Comparison of ENCODE assay signal across 29 cellular contexts in genomic region chr22:23400286-23400981, GRCh38.
DNase-seq lines count a peak whose midpoint lies in the region; ATAC-seq, FAIRE-seq and TF ChIP-seq lines count a peak whose summit lies in the region.
"Had no signal": no experiment of that assay in that cellular context is flagged by ENCODE, and none has a peak within 500 bp of the region (broad histone marks: within the 10 kb centered on the region; RNA-seq: fewer than 3 reads in every experiment).

No MANE protein-coding gene starts in this region.

- H3K14ac ChIP-seq in IMR-90 (replicated peaks; ENCODE audit: low read depth, low read length) (no peak overlapping the region), trophoblast cell (ENCODE audit: low read length) (peak overlapping the region; percentile 27)

- intact Hi-C loops in IMR-90 (cut with micrococcal nuclease): loop anchor here (5.0 kb wide), 2 partner anchors 122 to 137 kb away; no protein-coding TSS in a partner anchor
- intact Hi-C loops in kidney (cut with DNase I): no loop called here

- H2BK15ac ChIP-seq in IMR-90 (ENCODE audit: low read depth, low read length): no peak overlapping the region

- in situ Hi-C loops in IMR-90 (cut with MboI; ENCODE audit: low sequenced_read_pairs): no loop called here

- H3K27me3 ChIP-seq in BLaER1 (no peaks in the 10 kb centered on the region), IMR-90 (ENCODE audit: control insufficient read depth, insufficient read depth, low read length) (peaks cover 1% of the 10 kb centered on the region; the same call in 1 of the 2 replicates), trophoblast cell (ENCODE audit: insufficient read depth, low read length) (no peaks in the 10 kb centered on the region)

- no peak overlapping the region; the same call in 1 of the 2 replicates for H4K91ac ChIP-seq in IMR-90 (ENCODE audit: insufficient read depth, low read depth, low read length)
- H4K91ac ChIP-seq in trophoblast cell (ENCODE audit: low read depth, low read length): peak overlapping the region; percentile 47

- peak overlapping the region; percentile 88 for H3K4me2 ChIP-seq in BLaER1
- H3K4me2 ChIP-seq in IMR-90 (ENCODE audit: low read depth, low read length): no peak overlapping the region
- H3K4me2 ChIP-seq in trophoblast cell (ENCODE audit: low read length): peak overlapping the region; percentile 41
- H3K4me2 ChIP-seq: GM23338, smooth muscle cell had no signal

- H3K79me2 ChIP-seq in trophoblast cell (ENCODE audit: control insufficient read depth, insufficient read depth, low read length, poor library complexity): peaks cover 9% of the 10 kb centered on the region

- TF ChIP-seq CTCF in IMR-90 (conservative IDR thresholded peaks at IDR 0.05; ENCODE audit: low read depth, low read length): no peak
- no peak for TF ChIP-seq CTCF in kidney (IDR thresholded peaks at IDR 0.05; ENCODE audit: borderline replicate concordance, extremely low read depth, insufficient read depth)

- no peak overlapping the region for H3K4me3 Mint-ChIP-seq in activated T-helper 17 cell treated with anti-CD3 and anti-CD28 coated beads, Interleukin-2, amount 50 U/mL, for 72 hours
- H3K4me3 Mint-ChIP-seq: activated B cell treated with CpG ODN at 0.5 μM for 24 hours, CD14-positive monocyte, GM23338 had no signal

- DNase-seq in IMR-90 (no peak), kidney (peak; percentile 77), trophoblast cell (no peak), pons (ENCODE audit: low spot score) (no peak)
- DNase-seq: activated B cell treated with CpG ODN at 0.5 μM for 24 hours; activated CD4-positive, alpha-beta T cell treated with anti-CD3 and anti-CD28 coated beads, Interleukin-2, amount 50 U/mL, for 4 hours; Calu3; effector memory CD8-positive, alpha-beta T cell; erythroblast; lower lobe of right lung; NCI-H1048; NCI-H187; NCI-H526; stimulated activated CD4-positive, alpha-beta T cell treated with anti-CD3 and anti-CD28 coated beads, Interleukin-1b, Interleukin-23, amount 100 ng/mL, for 48 hours; stomach; transverse colon had no signal

- H3K79me1 ChIP-seq in IMR-90 (ENCODE audit: low read depth in 1 of 2, low read length in 2 of 2) (no peaks in the 10 kb centered on the region), trophoblast cell (ENCODE audit: low read length) (peaks cover 24% of the 10 kb centered on the region)

- no peak for TF ChIP-seq RAD21 in IMR-90 (IDR thresholded peaks at IDR 0.05; ENCODE audit: low read length)

- H2BK120ac ChIP-seq in IMR-90 (ENCODE audit: low read depth, low read length) (no peak overlapping the region), trophoblast cell (ENCODE audit: insufficient read depth, low read length, poor library complexity) (peak overlapping the region; percentile 12)

- H3K9me3 ChIP-seq in BLaER1 (no peaks in the 10 kb centered on the region), IMR-90 (ENCODE audit: control insufficient read depth, insufficient read depth, low read length) (no peaks in the 10 kb centered on the region), kidney (ENCODE audit: control insufficient read depth in 1 of 2, low read length in 2 of 2) (no peaks in the 10 kb centered on the region), trophoblast cell (ENCODE audit: insufficient read depth, low read depth, low read length) (peaks cover 8% of the 10 kb centered on the region)
- H3K9me3 ChIP-seq: lower lobe of right lung, stomach, transverse colon had no signal

- no peaks in the 10 kb centered on the region for H3K27me3 Mint-ChIP-seq in activated T-helper 17 cell treated with anti-CD3 and anti-CD28 coated beads, Interleukin-2, amount 50 U/mL, for 72 hours
- H3K27me3 Mint-ChIP-seq: activated B cell treated with CpG ODN at 0.5 μM for 24 hours, IgD-negative memory B cell had no signal

- no peaks in the 10 kb centered on the region for H3K36me3 Mint-ChIP-seq in activated T-helper 17 cell treated with anti-CD3 and anti-CD28 coated beads, Interleukin-2, amount 50 U/mL, for 72 hours (ENCODE audit: low read depth)
- H3K36me3 Mint-ChIP-seq: activated naive CD4-positive, alpha-beta T cell treated with anti-CD3 and anti-CD28 coated beads, Interleukin-2, amount 50 U/mL, for 72 hours; CD14-positive monocyte; IgD-negative memory B cell had no signal

- H3K56ac ChIP-seq in IMR-90 (ENCODE audit: extremely low read depth, insufficient read depth, low read length): no peak overlapping the region

- no peak overlapping the region for H4K12ac ChIP-seq in trophoblast cell (ENCODE audit: low read depth, low read length)

- H3K4me3 ChIP-seq in BLaER1 (no peak overlapping the region), IMR-90 (ENCODE audit: insufficient read depth, low read depth, low read length) (no peak overlapping the region), kidney (ENCODE audit: low read length in 2 of 2) (no peak overlapping the region), trophoblast cell (ENCODE audit: low read depth, low read length) (no peak overlapping the region)
- H3K4me3 ChIP-seq: coronary artery, GM12878, GM23338, lower lobe of right lung, smooth muscle cell, stomach, transverse colon had no signal

- peak overlapping the region; percentile 58 for H2AFZ ChIP-seq in IMR-90 (replicated peaks; ENCODE audit: low read length, poor library complexity)
- no peak overlapping the region for H2AFZ ChIP-seq in trophoblast cell (ENCODE audit: insufficient read depth, low read length, poor library complexity)
- H2AFZ ChIP-seq: GM23338 had no signal

- POLR2A ChIA-PET in IMR-90 (lab: Charles Lee; ENCODE audit: unreplicated experiment): no interaction called here

- no peak overlapping the region for H3K23ac ChIP-seq in IMR-90 (ENCODE audit: low read depth, low read length)
- no peak overlapping the region for H3K23ac ChIP-seq in trophoblast cell (ENCODE audit: low read length)

- H3K4me1 ChIP-seq in BLaER1 (peaks cover 87% of the 10 kb centered on the region), IMR-90 (ENCODE audit: control insufficient read depth, insufficient read depth, low read length) (peaks cover 4% of the 10 kb centered on the region; the same call in 1 of the 2 replicates), kidney (ENCODE audit: control insufficient read depth in 1 of 2, insufficient read depth in 1 of 2, low read depth in 1 of 2, low read length in 2 of 2) (peaks cover 0 to 2% of the 10 kb centered on the region in 2 donors), trophoblast cell (ENCODE audit: control insufficient read depth in 1 of 2, insufficient read depth in 2 of 2, low read length in 2 of 2) (peaks cover 30 to 40% of the 10 kb centered on the region in 2 experiments)

- CTCF ChIA-PET in IMR-90 (lab: Yijun Ruan, JAX): no interaction called here

- no peak overlapping the region for H3K27ac ChIP-seq in BLaER1
- no peak overlapping the region for H3K27ac ChIP-seq in IMR-90 (ENCODE audit: insufficient read depth, low read length)
- no peak overlapping the region for H3K27ac ChIP-seq in kidney (ENCODE audit: low read depth in 2 of 2, low read length in 2 of 2)
- peak overlapping the region; percentile 25 for H3K27ac ChIP-seq in trophoblast cell (ENCODE audit: low read depth, low read length)
- H3K27ac ChIP-seq: coronary artery, lower lobe of right lung, stomach, transverse colon had no signal

- H3K36me3 ChIP-seq in BLaER1: no peaks in the 10 kb centered on the region
- H3K36me3 ChIP-seq in IMR-90 (ENCODE audit: control insufficient read depth, insufficient read depth, low read length): no peaks in the 10 kb centered on the region
- no peaks in the 10 kb centered on the region for H3K36me3 ChIP-seq in kidney (ENCODE audit: control insufficient read depth in 1 of 2, insufficient read depth in 2 of 2, low read length in 2 of 2)
- peaks cover 40 to 41% of the 10 kb centered on the region in 2 experiments for H3K36me3 ChIP-seq in trophoblast cell (ENCODE audit: control insufficient read depth in 1 of 2, insufficient read depth in 2 of 2, low read length in 2 of 2)
- H3K36me3 ChIP-seq: lower lobe of right lung, stomach, transverse colon had no signal

- 85% methylated on average over 11 of the region's 23 CpGs; no CpG with 5 or more reads in 1 of the 2 experiments for WGBS in IMR-90 (ENCODE audit: extremely low coverage in 2 of 2, insufficient read length in 1 of 2), 2 experiments
- no CpG with 5 or more reads among the region's 23 CpGs for WGBS in trophoblast cell (ENCODE audit: extremely low coverage, insufficient coverage, insufficient read length)

- H4K5ac ChIP-seq in IMR-90 (ENCODE audit: low read depth, low read length): no peak overlapping the region

- no TSS peak for BruUV-seq in IMR-90 (replicated peaks; lab: Mats Ljungman, UMichigan)

- no peak for TF ChIP-seq POLR2A in IMR-90 (IDR thresholded peaks at IDR 0.05; ENCODE audit: low read depth, low read length)

- H4K20me1 ChIP-seq in BLaER1: peaks cover 28% of the 10 kb centered on the region
- H4K20me1 ChIP-seq in IMR-90 (ENCODE audit: insufficient read depth, low read length): no peaks in the 10 kb centered on the region

- dilution Hi-C loops in IMR-90 (cut with HindIII; ENCODE audit: low sequenced_read_pairs, unreplicated experiment): no loop called here

- H2BK20ac ChIP-seq in IMR-90 (ENCODE audit: low read depth, low read length): no peak overlapping the region

- H2AK9ac ChIP-seq in IMR-90 (replicated peaks; ENCODE audit: low read depth, low read length, poor library complexity): no peak overlapping the region

- no peaks in the 10 kb centered on the region for H3K9me3 Mint-ChIP-seq in activated T-helper 17 cell treated with anti-CD3 and anti-CD28 coated beads, Interleukin-2, amount 50 U/mL, for 72 hours
- H3K9me3 Mint-ChIP-seq: activated B cell treated with CpG ODN at 0.5 μM for 24 hours; activated naive CD4-positive, alpha-beta T cell treated with anti-CD3 and anti-CD28 coated beads, Interleukin-2, amount 50 U/mL, for 72 hours; activated T-helper 2 cell treated with anti-CD3 and anti-CD28 coated beads, Interferon-gamma antibody, Interleukin-2, Interleukin-4, amounts not matched to agents 10 μg/mL and 5 μg/mL and 100 μg/mL, durations not matched to agents 14 hours and 24 hours and 36 hours; effector memory CD8-positive, alpha-beta T cell; GM23338; IgD-negative memory B cell had no signal

- no peak overlapping the region for H2BK5ac ChIP-seq in IMR-90 (ENCODE audit: low read depth, low read length, poor library complexity, severe bottlenecking)
- no peak overlapping the region for H2BK5ac ChIP-seq in trophoblast cell (ENCODE audit: low read depth, low read length, poor library complexity)

- H3K27ac Mint-ChIP-seq in activated T-helper 17 cell treated with anti-CD3 and anti-CD28 coated beads, Interleukin-2, amount 50 U/mL, for 72 hours: no peak overlapping the region
- H3K27ac Mint-ChIP-seq: activated B cell treated with CpG ODN at 0.5 μM for 24 hours; activated naive CD4-positive, alpha-beta T cell treated with anti-CD3 and anti-CD28 coated beads, Interleukin-2, amount 50 U/mL, for 72 hours; activated T-helper 2 cell treated with anti-CD3 and anti-CD28 coated beads, Interferon-gamma antibody, Interleukin-2, Interleukin-4, amounts not matched to agents 10 μg/mL and 5 μg/mL and 100 μg/mL, durations not matched to agents 14 hours and 24 hours and 36 hours; CD14-positive monocyte; effector memory CD8-positive, alpha-beta T cell; GM23338; IgD-negative memory B cell had no signal

- H3K18ac ChIP-seq in IMR-90 (ENCODE audit: low read depth, low read length): no peak overlapping the region
- peak overlapping the region; percentile 44 for H3K18ac ChIP-seq in trophoblast cell (ENCODE audit: low read length)

- H3K4ac ChIP-seq in IMR-90 (ENCODE audit: low read depth, low read length) (no peak overlapping the region), trophoblast cell (ENCODE audit: low read depth, low read length) (peak overlapping the region; percentile 14)

- no peak for ATAC-seq in IMR-90 (ENCODE audit: low read depth)
- ATAC-seq in activated T-helper 17 cell treated with anti-CD3 and anti-CD28 coated beads, Interleukin-2, amount 50 U/mL, for 72 hours (replicated peaks): no peak
- ATAC-seq in GM19351 (IDR thresholded peaks at IDR 0.05; ENCODE audit: unreplicated experiment): no peak
- ATAC-seq in GM21390 (IDR thresholded peaks at IDR 0.05; ENCODE audit: unreplicated experiment): no peak
- ATAC-seq: activated naive CD4-positive, alpha-beta T cell treated with anti-CD3 and anti-CD28 coated beads, Interleukin-2, amount 50 U/mL, for 72 hours; effector memory CD8-positive, alpha-beta T cell; GM12878; GM23338; lower lobe of right lung; Panc1 had no signal

- no peaks in the 10 kb centered on the region for H3K9me1 ChIP-seq in IMR-90 (ENCODE audit: insufficient read depth, low read length)

- no peak overlapping the region for H3K9ac ChIP-seq in BLaER1
- no peak overlapping the region for H3K9ac ChIP-seq in IMR-90 (ENCODE audit: low read depth, low read length)
- no peak overlapping the region for H3K9ac ChIP-seq in kidney (ENCODE audit: low read length in 2 of 2)
- H3K9ac ChIP-seq in trophoblast cell (ENCODE audit: low read length): no peak overlapping the region

- FAIRE-seq in kidney (lab: Jason Lieb, UNC): no peak
- FAIRE-seq: GM12878 had no signal

- no peaks in the 10 kb centered on the region for H3K4me1 Mint-ChIP-seq in activated T-helper 17 cell treated with anti-CD3 and anti-CD28 coated beads, Interleukin-2, amount 50 U/mL, for 72 hours
- H3K4me1 Mint-ChIP-seq: activated B cell treated with CpG ODN at 0.5 μM for 24 hours had no signal

- H2AK5ac ChIP-seq in IMR-90 (ENCODE audit: low read depth, low read length): no peak overlapping the region
- peak overlapping the region; percentile 19 for H2AK5ac ChIP-seq in trophoblast cell (ENCODE audit: low read length)

- no peak overlapping the region for H4K8ac ChIP-seq in IMR-90 (ENCODE audit: low read depth in 2 of 2, low read length in 2 of 2)
- peak overlapping the region; percentile 1 for H4K8ac ChIP-seq in trophoblast cell (ENCODE audit: low read depth, low read length)

- H2BK12ac ChIP-seq in trophoblast cell (ENCODE audit: low read length): peak overlapping the region; percentile 27
